In genomic region chr2:62292190-62292589, GRCh38 we compare ENCODE assay signal across 11 cellular contexts.
DNase-seq lines count a peak whose midpoint lies in the region; ATAC-seq and TF ChIP-seq lines count a peak whose summit lies in the region.
"Had no signal": no experiment of that assay in that cellular context is flagged by ENCODE, and none has a peak within 500 bp of the region (broad histone marks: within the 10 kb centered on the region; RNA-seq: fewer than 3 reads in every experiment).

No MANE protein-coding gene starts in this region.

- TF ChIP-seq CTCF in epithelial cell of esophagus (IDR thresholded peaks at IDR 0.05; ENCODE audit: insufficient read depth, low read depth, low read length, missing control alignments) (no peak), nephron progenitor cell (IDR thresholded peaks at IDR 0.05) (no peak)

- H3K4me1 Mint-ChIP-seq in nephron progenitor cell = peaks cover 40% of the 10 kb centered on the region

- H3K36me3 Mint-ChIP-seq in nephron progenitor cell (ENCODE audit: low read depth) = no peaks in the 10 kb centered on the region

- H3K4me3 ChIP-seq in epithelial cell of esophagus (ENCODE audit: low read length) = no peak overlapping the region

- H3K27ac Mint-ChIP-seq in nephron progenitor cell = peak overlapping the region; percentile 90

- ATAC-seq in GM21576 (IDR thresholded peaks at IDR 0.05; ENCODE audit: unreplicated experiment) = no peak

- H3K9me3 Mint-ChIP-seq in nephron progenitor cell = peaks cover 3% of the 10 kb centered on the region

- DNase-seq in DMS 273 (lab: John Stamatoyannopoulos, UW; ENCODE audit: unreplicated experiment) (peak; percentile 57), NCI-H2171 (lab: John Stamatoyannopoulos, UW) (peak; percentile 42), epithelial cell of esophagus (ENCODE audit: low read depth) (peak; percentile 76), nephron progenitor cell (no peak), SKM-1 (lab: John Stamatoyannopoulos, UW; ENCODE audit: unreplicated experiment) (no peak), NCI-H1694 treated with DMSO at 0.1 percent for 48 hours (lab: John Stamatoyannopoulos, UW) (no peak), ecto neural progenitor cell (ENCODE audit: low spot score) (no peak)
- DNase-seq: endodermal cell, naive B cell, NCI-H774 had no signal

- no peaks in the 10 kb centered on the region for H3K27me3 Mint-ChIP-seq in nephron progenitor cell (ENCODE audit: low read depth, poor library complexity)

- no peak overlapping the region for H3K4me3 Mint-ChIP-seq in nephron progenitor cell
- H3K4me3 Mint-ChIP-seq: endodermal cell had no signal

Comparison
In these comparisons a context has a peak if more than half of its experiments do, and no peak if none do; other contexts are left out.
1. DNase-seq: peak in DMS 273 (single experiment), NCI-H2171 (single experiment) and epithelial cell of esophagus (single experiment); none in nephron progenitor cell (single experiment), SKM-1 (single experiment), NCI-H1694 treated with DMSO at 0.1 percent for 48 hours (single experiment) and ecto neural progenitor cell (single experiment).